8 cellular contexts compared by ENCODE assay signal in the genomic region with DNA sequence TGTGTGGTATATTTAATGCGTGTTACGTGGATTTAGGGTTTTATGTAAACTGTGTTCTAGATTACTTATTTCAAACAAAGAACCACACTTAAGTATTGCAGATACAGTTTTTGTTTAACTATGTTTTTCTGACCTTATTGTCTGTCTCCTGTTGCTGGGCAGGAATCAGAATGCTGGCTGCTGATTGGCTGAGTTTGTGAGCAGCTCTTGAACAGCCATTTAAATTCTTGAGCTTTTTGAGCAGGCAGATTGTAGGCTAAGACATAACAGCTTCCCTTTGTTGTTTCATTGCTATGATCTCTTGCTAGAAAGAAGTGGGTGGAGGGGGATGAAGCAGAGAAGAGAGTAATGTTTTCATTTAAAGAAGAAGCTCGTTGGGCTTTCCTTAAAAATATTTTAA. TPM values are rescaled to one million over a fixed set of nuclear protein-coding genes. Genes with fewer than 3 reads are reported as not detected.
A peak's percentile ranks its signal among the peaks of the same experiment; 100 is the strongest.
DNase-seq lines count a peak whose midpoint lies in the region; ATAC-seq and TF ChIP-seq lines count a peak whose summit lies in the region.

No MANE protein-coding gene starts in this region.

- H3K9me3 ChIP-seq in mucosa of descending colon, result no peaks in the 10 kb centered on the region

- intact Hi-C loops in mucosa of descending colon (cut with DNase I, micrococcal nuclease), result no loop called here

- TF ChIP-seq CTCF in mucosa of descending colon (IDR thresholded peaks at IDR 0.05), result no peak

- H3K4me1 ChIP-seq in mucosa of descending colon (ENCODE audit: low read depth), result peaks cover 12% of the 10 kb centered on the region

- TF ChIP-seq POLR2A in erythroblast (IDR thresholded peaks at IDR 0.05; ENCODE audit: low read length), result no peak

- no peak overlapping the region for H3K4me3 ChIP-seq in mucosa of descending colon

- DNase-seq in DMS114 treated with DMSO at 0.1 percent for 48 hours (lab: John Stamatoyannopoulos, UW; ENCODE audit: unreplicated experiment), result peak; percentile 41
- peak; percentile 83 for DNase-seq in NCI-H1048 (lab: John Stamatoyannopoulos, UW)
- peak; percentile 50 for DNase-seq in activated T-cell treated with anti-CD3 and anti-CD28 coated beads for 4 hours
- DNase-seq in erythroblast (lab: John Stamatoyannopoulos, UW), result peak; percentile 83 to 85
- peak; percentile 50 to 80 (median 62) for DNase-seq in mucosa of descending colon
- peak; percentile 26 for DNase-seq in stimulated activated CD8-positive, alpha-beta memory T cell treated with anti-CD3 and anti-CD28 coated beads, Interleukin-7, amount 100 ng/mL, for 24 hours (ENCODE audit: low read depth)
- DNase-seq in NCI-H2107 treated with DMSO at 0.1 percent for 48 hours (lab: John Stamatoyannopoulos, UW; ENCODE audit: unreplicated experiment), result no peak

- no peaks in the 10 kb centered on the region for H3K36me3 ChIP-seq in mucosa of descending colon (ENCODE audit: low read depth)

- ATAC-seq in mucosa of descending colon (peak; percentile 72), GM21515 (IDR thresholded peaks at IDR 0.05; ENCODE audit: unreplicated experiment) (no peak)

RNA-seq across cellular contexts. Expression of gene ATF7IP, which starts 52.2 kb away (rescaled TPM):
- total RNA-seq in mucosa of descending colon, result 10 to 100 TPM; 40.3 to 84.1 (median 63.2) TPM
